In genomic region chr1:35595684-35596083, GRCh38 we compare ENCODE assay signal across 17 cellular contexts.
"Had no signal": no experiment of that assay in that cellular context is flagged by ENCODE, and none has a peak within 500 bp of the region (broad histone marks: within the 10 kb centered on the region; RNA-seq: fewer than 3 reads in every experiment).

No MANE protein-coding gene starts in this region.

- H3K27me3 Mint-ChIP-seq: activated T-cell treated with anti-CD3 and anti-CD28 coated beads, Interleukin-2, amount 50 U/mL, for 24 hours; naive B cell; stimulated activated naive CD8-positive, alpha-beta T cell treated with anti-CD3 and anti-CD28 coated beads, Interleukin-15, amount 100 ng/mL, for 72 hours; T-cell had no signal

- ATAC-seq: gastroesophageal sphincter; left lung; stimulated activated naive CD8-positive, alpha-beta T cell treated with anti-CD3 and anti-CD28 coated beads, Interleukin-15, amount 100 ng/mL, for 72 hours; T-cell had no signal

- H3K4me1 ChIP-seq: gastroesophageal sphincter, heart right ventricle, left lung had no signal

- H3K4me3 Mint-ChIP-seq: activated T-cell treated with anti-CD3 and anti-CD28 coated beads, Interleukin-2, amount 50 U/mL, for 24 hours; endodermal cell; stimulated activated naive CD8-positive, alpha-beta T cell treated with anti-CD3 and anti-CD28 coated beads, Interleukin-15, amount 100 ng/mL, for 72 hours; T-cell had no signal

- H3K4me1 Mint-ChIP-seq: naive B cell; stimulated activated naive CD8-positive, alpha-beta T cell treated with anti-CD3 and anti-CD28 coated beads, Interleukin-15, amount 100 ng/mL, for 72 hours had no signal

- H3K27ac Mint-ChIP-seq: activated T-cell treated with anti-CD3 and anti-CD28 coated beads, Interleukin-2, amount 50 U/mL, for 24 hours; endodermal cell; T-cell had no signal

- H3K27ac ChIP-seq: gastroesophageal sphincter, heart right ventricle, left lung, neutrophil, skin epidermis, upper lobe of left lung had no signal

- H3K27me3 ChIP-seq: gastroesophageal sphincter, heart right ventricle, left lung, neutrophil, upper lobe of left lung had no signal

- H3K9me3 Mint-ChIP-seq: activated T-cell treated with anti-CD3 and anti-CD28 coated beads, Interleukin-2, amount 50 U/mL, for 24 hours; endodermal cell; naive B cell; stimulated activated naive CD8-positive, alpha-beta T cell treated with anti-CD3 and anti-CD28 coated beads, Interleukin-15, amount 100 ng/mL, for 72 hours; T-cell had no signal

- DNase-seq: activated effector memory CD4-positive, alpha-beta T cell treated with Interleukin-2 at 50 U/mL for 16 hours; activated naive CD4-positive, alpha-beta T cell treated with anti-CD3 and anti-CD28 coated beads, Interleukin-2, amount 50 U/mL, for 16 hours; activated T-cell treated with anti-CD3 and anti-CD28 coated beads, Interleukin-2, amount 50 U/mL, for 24 hours; endodermal cell; heart right ventricle; islet precursor cell; left lung; naive B cell; stimulated activated CD4-positive, alpha-beta T cell treated with anti-CD3 and anti-CD28 coated beads, Interleukin-4, amount 100 ng/mL, for 4 hours; stimulated activated CD8-positive, alpha-beta memory T cell treated with anti-CD3 and anti-CD28 coated beads, Interleukin-4, amount 100 ng/mL, for 48 hours; stimulated activated naive CD8-positive, alpha-beta T cell treated with anti-CD3 and anti-CD28 coated beads, Interleukin-15, amount 100 ng/mL, for 72 hours; T-cell; T-helper 9 cell; upper lobe of left lung had no signal

- H3K4me3 ChIP-seq: gastroesophageal sphincter, heart right ventricle, left lung, skin epidermis, upper lobe of left lung had no signal

- H3K9me3 ChIP-seq: gastroesophageal sphincter, heart right ventricle, left lung, neutrophil, upper lobe of left lung had no signal
